17 cellular contexts compared by ENCODE assay signal in genomic region chr14:21258194-21258888, GRCh38. TPM values are rescaled to one million over a fixed set of nuclear protein-coding genes. Genes with fewer than 3 reads are reported as not detected.
DNase-seq lines count a peak whose midpoint lies in the region; ATAC-seq and TF ChIP-seq lines count a peak whose summit lies in the region.
"Had no signal": no experiment of that assay in that cellular context is flagged by ENCODE, and none has a peak within 500 bp of the region (broad histone marks: within the 10 kb centered on the region; RNA-seq: fewer than 3 reads in every experiment).

No MANE protein-coding gene starts in this region.

- TF ChIP-seq CTCF in CD8-positive, alpha-beta T cell (IDR thresholded peaks at IDR 0.05): no peak
- no peak for TF ChIP-seq CTCF in natural killer cell (IDR thresholded peaks at IDR 0.05)

- no peak for ATAC-seq in CD8-positive, alpha-beta T cell
- ATAC-seq in natural killer cell: peak in 1 of 3 donors; percentile 3
- ATAC-seq in HG03045 (IDR thresholded peaks at IDR 0.05; ENCODE audit: unreplicated experiment): no peak
- ATAC-seq: body of pancreas had no signal

- H3K27me3 ChIP-seq in CD8-positive, alpha-beta T cell (ENCODE audit: insufficient read depth, low read length): no peaks in the 10 kb centered on the region
- H3K27me3 ChIP-seq: body of pancreas, suprapubic skin had no signal

- POLR2A ChIA-PET in CD8-positive, alpha-beta T cell (lab: Charles Lee): interaction anchor here (1.1 to 1.9 kb wide), 3 partner anchors 10 to 55 kb away, joined by 4 to 10 read pairs (median 7); partner anchors contain the start of gene HNRNPC
- POLR2A ChIA-PET in HEK293T (lab: Yijun Ruan, JAX): interaction anchor here (1.0 to 1.7 kb wide), 2 partner anchors 9 to 50 kb away, joined by 4 to 10 read pairs; no protein-coding TSS in a partner anchor

- H3K9me3 Mint-ChIP-seq in CD8-positive, alpha-beta T cell: no peaks in the 10 kb centered on the region
- H3K9me3 Mint-ChIP-seq in natural killer cell: no peaks in the 10 kb centered on the region

- peak overlapping the region; percentile 39 for H3K4me3 Mint-ChIP-seq in CD8-positive, alpha-beta T cell
- peak overlapping the region; percentile 42 for H3K4me3 Mint-ChIP-seq in natural killer cell

- peak overlapping the region; percentile 60 for H3K27ac Mint-ChIP-seq in CD8-positive, alpha-beta T cell
- H3K27ac Mint-ChIP-seq in natural killer cell: peak overlapping the region; percentile 64 to 70

- intact Hi-C loops in CD8-positive, alpha-beta T cell (cut with DNase I, micrococcal nuclease): loop anchor here (2.0 to 5.0 kb wide), 2 partner anchors 14 to 36 kb away; no protein-coding TSS in a partner anchor
- intact Hi-C loops in natural killer cell (cut with micrococcal nuclease): no loop called here

- peaks cover 84% of the 10 kb centered on the region for H3K4me1 Mint-ChIP-seq in CD8-positive, alpha-beta T cell (ENCODE audit: low read depth)
- H3K4me1 Mint-ChIP-seq in natural killer cell: peaks cover 75 to 82% of the 10 kb centered on the region in 2 donors

- no peak overlapping the region for H3K27ac ChIP-seq in CD8-positive, alpha-beta T cell (ENCODE audit: low read depth, low read length)
- H3K27ac ChIP-seq: epithelial cell of prostate, suprapubic skin had no signal

- no peaks in the 10 kb centered on the region for H3K27me3 Mint-ChIP-seq in CD8-positive, alpha-beta T cell (ENCODE audit: low read depth)
- H3K27me3 Mint-ChIP-seq in natural killer cell (ENCODE audit: low read depth in 2 of 2): no peaks in the 10 kb centered on the region

- peaks cover 38% of the 10 kb centered on the region for H3K36me3 ChIP-seq in CD8-positive, alpha-beta T cell (ENCODE audit: insufficient read depth, low read length)

- CTCF ChIA-PET in CD8-positive, alpha-beta T cell (lab: Charles Lee): interaction anchor here (1.7 kb wide), 1 partner anchor 16 kb away, joined by 5 read pairs; no protein-coding TSS in a partner anchor
- CTCF ChIA-PET in HEK293T (lab: Yijun Ruan, JAX): no interaction called here

- peaks cover 80% of the 10 kb centered on the region for H3K36me3 Mint-ChIP-seq in CD8-positive, alpha-beta T cell
- H3K36me3 Mint-ChIP-seq in natural killer cell: peaks cover 18% of the 10 kb centered on the region

- DNase-seq in CD8-positive, alpha-beta T cell: no peak
- DNase-seq in HEK293T (ENCODE audit: extremely low spot score) (no peak), amniotic epithelial cell (ENCODE audit: low read depth) (peak; percentile 33), natural killer cell (no peak), T1000 (lab: John Stamatoyannopoulos, UW) (no peak), dermis blood vessel endothelial cell (no peak)
- no peak for DNase-seq in stimulated activated naive CD4-positive, alpha-beta T cell treated with Interleukin-2 at 50 U/mL for 16 hours (lab: John Stamatoyannopoulos, UW)
- DNase-seq: activated CD4-positive, alpha-beta T cell treated with anti-CD3 and anti-CD28 coated beads, Interleukin-2, amount 50 U/mL, for 4 hours; body of pancreas; NCI-H146; NK-92 treated with Interleukin-12 subunit alpha and Interleukin-12 subunit beta, amount 100 ng/mL, for 24 hours; SK-N-SH; stimulated activated CD4-positive, alpha-beta T cell treated with anti-CD3 and anti-CD28 coated beads, Interleukin-4, amount 100 ng/mL, for 4 hours had no signal

- H3K4me3 ChIP-seq in CD8-positive, alpha-beta T cell (ENCODE audit: low read depth, low read length): no peak overlapping the region
- H3K4me3 ChIP-seq: body of pancreas, suprapubic skin had no signal

- H3K4me1 ChIP-seq in CD8-positive, alpha-beta T cell (ENCODE audit: insufficient read depth, low read length): peaks cover 78% of the 10 kb centered on the region

- H3K9me3 ChIP-seq in CD8-positive, alpha-beta T cell (ENCODE audit: low read length): no peaks in the 10 kb centered on the region
- H3K9me3 ChIP-seq: body of pancreas, SK-N-SH, suprapubic skin had no signal

TF ChIP-seq in HEK293T, 16 proteins besides CTCF, POLR2A, EP300 and RAD21:
- TF ChIP-seq SP1 (IDR thresholded peaks at IDR 0.05) (no peak), BHLHE40 (IDR thresholded peaks at IDR 0.05; ENCODE audit: borderline replicate concordance) (no peak), FOXK2 (IDR thresholded peaks at IDR 0.05) (no peak), ZNF384 (IDR thresholded peaks at IDR 0.05) (peak; percentile 32; the same call in 1 of the 2 replicates)

RNA-seq across cellular contexts. Expression of gene HNRNPC, which starts 10.9 kb away (rescaled TPM):
- 100 to 1,000 TPM; 621 to 624 TPM for total RNA-seq in CD8-positive, alpha-beta T cell
- total RNA-seq in natural killer cell: 100 to 1,000 TPM; 501 to 547 (median 515) TPM
- 601 and 625 TPM in 2 replicates for total RNA-seq in dermis blood vessel endothelial cell

RNA-seq across cellular contexts. Expression of gene RPGRIP1, which starts 21.5 kb away (rescaled TPM):
- not detected for total RNA-seq in CD8-positive, alpha-beta T cell
- total RNA-seq in natural killer cell (under 1 TPM in 2 of 3 donors, not detected in 1; 0.68 to 0.85 TPM), dermis blood vessel endothelial cell (0.33 TPM in 1 of 2 replicates, not detected in the other)
- total RNA-seq: body of pancreas, H4, suprapubic skin had no signal
